In genomic region chr9:99822596-99823391, GRCh38 we compare ENCODE assay signal across 8 cellular contexts. TPM values are rescaled to one million over a fixed set of nuclear protein-coding genes. Genes with fewer than 3 reads are reported as not detected.
DNase-seq lines count a peak whose midpoint lies in the region; ATAC-seq, FAIRE-seq and TF ChIP-seq lines count a peak whose summit lies in the region.

No MANE protein-coding gene starts in this region.

- no peaks in the 10 kb centered on the region for H3K9me3 Mint-ChIP-seq in activated CD8-positive, alpha-beta memory T cell treated with anti-CD3 and anti-CD28 coated beads, Interleukin-2, amount 10 ng/mL, durations not matched to agents 7 days and 5 days (ENCODE audit: low read depth)

- H3K9me1 ChIP-seq in endothelial cell of umbilical vein (replicated peaks; ENCODE audit: control insufficient read depth, extremely low read depth, insufficient read depth, low read length) = no peaks in the 10 kb centered on the region

- peak overlapping the region; percentile 54 for H3K27ac ChIP-seq in endothelial cell of umbilical vein (ENCODE audit: insufficient read depth, low read depth, low read length)
- peak overlapping the region; percentile 99 for H3K27ac ChIP-seq in muscle layer of colon (ENCODE audit: low read depth, low read length)
- H3K27ac ChIP-seq in testis = peak overlapping the region; percentile 92 to 99

- peak overlapping the region; percentile 89 for H3K4me2 ChIP-seq in endothelial cell of umbilical vein (ENCODE audit: insufficient read depth, low read length)

- POLR2A ChIA-PET in endothelial cell of umbilical vein (lab: Charles Lee) = no interaction called here

- no TSS peak for BruUV-seq in endothelial cell of umbilical vein (replicated peaks; lab: Mats Ljungman, UMichigan)

- no peaks in the 10 kb centered on the region for H3K79me2 ChIP-seq in endothelial cell of umbilical vein (ENCODE audit: control insufficient read depth, insufficient read depth, low read length)

- H3K36me3 ChIP-seq in endothelial cell of umbilical vein (ENCODE audit: control insufficient read depth in 2 of 2, extremely low read depth in 1 of 2, insufficient read depth in 2 of 2, low read length in 2 of 2) (no peaks in the 10 kb centered on the region), muscle layer of colon (ENCODE audit: insufficient read depth, low read length) (peaks cover 3% of the 10 kb centered on the region), testis (ENCODE audit: low read depth, missing control alignments) (no peaks in the 10 kb centered on the region)

- 0 to 1% methylated on average over 40 to 49 of the region's 49 CpGs for WGBS in testis, 2 donors

- peak overlapping the region; percentile 70 for H2AFZ ChIP-seq in endothelial cell of umbilical vein (ENCODE audit: low read depth, low read length)

- CTCF ChIA-PET in activated CD8-positive, alpha-beta memory T cell treated with anti-CD3 and anti-CD28 coated beads, Interleukin-2, amount 10 ng/mL, durations not matched to agents 7 days and 5 days (lab: Charles Lee) = interaction anchor here (0.9 to 3.1 kb wide), 5 partner anchors 46 to 592 kb away, joined by 3 to 30 read pairs (median 3); partner anchors contain the start of gene STX17
- CTCF ChIA-PET in endothelial cell of umbilical vein (lab: Charles Lee) = interaction anchor here (1.6 to 2.5 kb wide), 2 partner anchors 523 to 638 kb away, joined by 5 to 7 read pairs; no protein-coding TSS in a partner anchor

- TF ChIP-seq POLR2A in endothelial cell of umbilical vein (IDR thresholded peaks at IDR 0.05; ENCODE audit: low read depth, low read length) = no peak
- no peak for TF ChIP-seq POLR2A in testis (IDR thresholded peaks at IDR 0.05)

- H3K9ac ChIP-seq in endothelial cell of umbilical vein (replicated peaks; ENCODE audit: extremely low read depth, insufficient read depth, low read length) = peak overlapping the region; percentile 55
- peak overlapping the region; percentile 98 for H3K9ac ChIP-seq in muscle layer of colon (ENCODE audit: low read length)

- H3K4me1 ChIP-seq in endothelial cell of umbilical vein (ENCODE audit: control insufficient read depth, extremely low read depth, insufficient read depth, low read length) = peaks cover 25% of the 10 kb centered on the region
- H3K4me1 ChIP-seq in muscle layer of colon (ENCODE audit: insufficient read depth, low read length) = peaks cover 15% of the 10 kb centered on the region
- peaks cover 35% of the 10 kb centered on the region for H3K4me1 ChIP-seq in testis

- ATAC-seq in activated CD8-positive, alpha-beta memory T cell treated with anti-CD3 and anti-CD28 coated beads, Interleukin-2, amount 10 ng/mL, durations not matched to agents 7 days and 5 days = no peak
- no peak for ATAC-seq in HG03521 (IDR thresholded peaks at IDR 0.05; ENCODE audit: unreplicated experiment)

- intact Hi-C loops in endothelial cell of umbilical vein (cut with micrococcal nuclease) = loop anchor here (1.0 to 5.0 kb wide), 7 partner anchors 125 to 1576 kb away; partner anchors contain the start of genes MRPL50 and ZNF189
- intact Hi-C loops in testis (cut with DNase I; ENCODE audit: low total_unique reads) = loop anchor here (5.0 kb wide), 1 partner anchor 85 kb away; the partner anchor contains the start of gene STX17

- H3K4me3 ChIP-seq in endothelial cell of umbilical vein (replicated peaks in 1 of 3; ENCODE audit: insufficient read depth in 1 of 3, low read depth in 1 of 3, low read length in 3 of 3) (peak overlapping the region; percentile 12 to 82 (median 59)), muscle layer of colon (ENCODE audit: low read depth in 1 of 2, low read length in 2 of 2) (peak overlapping the region; percentile 92 to 95), testis (peak overlapping the region; percentile 83 to 97)

- H3K4me3 Mint-ChIP-seq in activated CD8-positive, alpha-beta memory T cell treated with anti-CD3 and anti-CD28 coated beads, Interleukin-2, amount 10 ng/mL, durations not matched to agents 7 days and 5 days = peak overlapping the region; percentile 94

- H3K27me3 ChIP-seq in endothelial cell of umbilical vein (ENCODE audit: control insufficient read depth in 2 of 2, insufficient read depth in 2 of 2, low read length in 2 of 2) (peaks cover 29 to 33% of the 10 kb centered on the region in 2 experiments), muscle layer of colon (ENCODE audit: control insufficient read depth in 1 of 2, insufficient read depth in 2 of 2, low read length in 2 of 2) (peaks cover 9 to 24% of the 10 kb centered on the region in 2 donors), testis (no peaks in the 10 kb centered on the region)

- H4K20me1 ChIP-seq in endothelial cell of umbilical vein (replicated peaks; ENCODE audit: control insufficient read depth, extremely low read depth, insufficient read depth, low read length) = no peaks in the 10 kb centered on the region

- TF ChIP-seq CTCF in endothelial cell of umbilical vein (IDR thresholded peaks at IDR 0.05; ENCODE audit: extremely low read depth in 1 of 2, insufficient read depth in 1 of 2, low read depth in 1 of 2, low read length in 2 of 2) (no peak), testis (IDR thresholded peaks at IDR 0.05) (no peak)

- dilution Hi-C loops in endothelial cell of umbilical vein (cut with MboI; ENCODE audit: extremely low pct_ligation_motif_present, low sequenced_read_pairs) = no loop called here

- FAIRE-seq in endothelial cell of umbilical vein (lab: Jason Lieb, UNC) = peak; percentile 84

- H3K27ac Mint-ChIP-seq in activated CD8-positive, alpha-beta memory T cell treated with anti-CD3 and anti-CD28 coated beads, Interleukin-2, amount 10 ng/mL, durations not matched to agents 7 days and 5 days = peak overlapping the region; percentile 88

- peaks cover 28% of the 10 kb centered on the region for H3K27me3 Mint-ChIP-seq in activated CD8-positive, alpha-beta memory T cell treated with anti-CD3 and anti-CD28 coated beads, Interleukin-2, amount 10 ng/mL, durations not matched to agents 7 days and 5 days

- peaks cover 7% of the 10 kb centered on the region for H3K36me3 Mint-ChIP-seq in activated CD8-positive, alpha-beta memory T cell treated with anti-CD3 and anti-CD28 coated beads, Interleukin-2, amount 10 ng/mL, durations not matched to agents 7 days and 5 days

- H3K9me3 ChIP-seq in endothelial cell of umbilical vein (replicated peaks; ENCODE audit: control insufficient read depth, insufficient read depth, low read length) (no peaks in the 10 kb centered on the region), muscle layer of colon (ENCODE audit: low read length) (no peaks in the 10 kb centered on the region), testis (no peaks in the 10 kb centered on the region)

- peaks cover 52% of the 10 kb centered on the region for H3K4me1 Mint-ChIP-seq in activated CD8-positive, alpha-beta memory T cell treated with anti-CD3 and anti-CD28 coated beads, Interleukin-2, amount 10 ng/mL, durations not matched to agents 7 days and 5 days

- DNase-seq in NCI-H446 treated with DMSO at 0.1 percent for 48 hours (lab: John Stamatoyannopoulos, UW) (peak; percentile 11), NCI-H446 (lab: John Stamatoyannopoulos, UW) (no peak), NCI-H345 (lab: John Stamatoyannopoulos, UW) (peak; percentile 39), endothelial cell of umbilical vein (ENCODE audit: low read depth, low spot score) (peak; percentile 63), testis (peak; percentile 50)
- peak; percentile 68 for DNase-seq in activated CD8-positive, alpha-beta memory T cell treated with anti-CD3 and anti-CD28 coated beads, Interleukin-2, amount 10 ng/mL, durations not matched to agents 7 days and 5 days

TF ChIP-seq in endothelial cell of umbilical vein, 7 proteins besides CTCF, POLR2A, EP300 and RAD21:
- TF ChIP-seq GATA2 (IDR thresholded peaks at IDR 0.05; ENCODE audit: insufficient read depth, insufficient read length, low read depth, low read length) (no peak), FOS (IDR thresholded peaks at IDR 0.05; ENCODE audit: borderline replicate concordance, insufficient read depth, low read length) (no peak), EZH2 (IDR thresholded peaks at IDR 0.05; ENCODE audit: borderline replicate concordance, low read depth, low read length, severe bottlenecking) (no peak), MAX (IDR thresholded peaks at IDR 0.05; ENCODE audit: insufficient read depth, insufficient read length) (no peak), POLR2AphosphoS5 (IDR thresholded peaks at IDR 0.05; ENCODE audit: insufficient read depth, low read depth, low read length) (no peak), MYC (IDR thresholded peaks at IDR 0.05; ENCODE audit: low read depth, low read length) (no peak), JUN (IDR thresholded peaks at IDR 0.05; ENCODE audit: borderline replicate concordance, insufficient read depth, insufficient read length, low read depth) (no peak)

RNA-seq across cellular contexts. Expression of gene NR4A3, which starts 1.1 kb away (rescaled TPM):
- 10 to 100 TPM in 1 of 2 experiments, 1 to 10 TPM in 1; 3.6 to 20.4 TPM for total RNA-seq in activated CD8-positive, alpha-beta memory T cell treated with anti-CD3 and anti-CD28 coated beads, Interleukin-2, amount 10 ng/mL, durations not matched to agents 7 days and 5 days
- total RNA-seq in endothelial cell of umbilical vein (0.22 and 0.23 TPM in 2 replicates), testis (1 to 10 TPM; 2.5 to 3.0 TPM)
- polyA plus RNA-seq in endothelial cell of umbilical vein (0.11 TPM in 2 replicates), testis (ENCODE audit: insufficient read depth, low read depth, low replicate concordance) (1.7 TPM)
- 0.08 and 0.11 TPM in 2 replicates for polyA plus RNA-seq in endothelial cell of umbilical vein (2011; cell fraction: cytosol; rRNA removed)
- polyA plus RNA-seq in endothelial cell of umbilical vein (2011; cell fraction: nucleus; rRNA removed) = 0.88 and 0.91 TPM in 2 replicates
- 0.04 TPM in 1 of 2 replicates, not detected in the other for polyA plus RNA-seq in endothelial cell of umbilical vein (2012)
- 0.23 and 1.00 TPM in 2 replicates for polyA minus RNA-seq in endothelial cell of umbilical vein
- polyA minus RNA-seq in endothelial cell of umbilical vein (2011; cell fraction: cytosol; rRNA and poly(A)+ RNA removed) = 10.1 TPM
- 3.5 and 5.6 TPM in 2 replicates for polyA minus RNA-seq in endothelial cell of umbilical vein (2011; cell fraction: nucleus; rRNA and poly(A)+ RNA removed)

Comparison
In these comparisons a context has a peak if more than half of its experiments do, and no peak if none do; other contexts are left out.
1. DNase-seq: peak in NCI-H446 treated with DMSO at 0.1 percent for 48 hours (single experiment), NCI-H345 (single experiment), activated CD8-positive, alpha-beta memory T cell treated with anti-CD3 and anti-CD28 coated beads, Interleukin-2, amount 10 ng/mL, durations not matched to agents 7 days and 5 days (single experiment), endothelial cell of umbilical vein (single experiment) and testis (single experiment); none in NCI-H446 (0 of 2).
2. Peak in every context shown above with its lines, with median percentiles within 50 percentile points of each other: H3K27ac ChIP-seq and H3K4me3 ChIP-seq.